28 cellular contexts compared by ENCODE assay signal in the genomic region with DNA sequence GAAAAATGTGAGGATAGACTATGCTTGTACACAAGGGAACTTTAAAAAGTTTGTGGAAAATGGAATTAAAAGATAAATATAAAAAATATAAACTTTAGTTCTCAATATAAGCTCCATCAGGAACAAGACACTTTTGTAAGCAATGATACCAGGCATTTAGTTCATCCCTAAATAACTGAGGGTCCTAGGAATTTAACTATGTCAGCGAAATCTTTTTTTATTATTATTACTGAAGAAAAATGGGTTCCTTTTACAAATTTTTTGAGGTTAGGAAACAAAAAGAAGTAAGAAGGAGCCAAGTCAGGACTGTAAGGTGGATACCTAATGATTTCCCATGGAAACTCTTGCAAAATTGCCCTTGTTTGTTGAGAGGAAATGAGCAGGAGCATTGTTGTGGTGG.
"Had no signal": no experiment of that assay in that cellular context is flagged by ENCODE, and none has a peak within 500 bp of the region (broad histone marks: within the 10 kb centered on the region; RNA-seq: fewer than 3 reads in every experiment).

No MANE protein-coding gene starts in this region.

- H3K27ac ChIP-seq: cardiac muscle cell, SJCRH30, SK-N-MC, WERI-Rb-1 had no signal

- H3K27me3 ChIP-seq: cardiac muscle cell, SJCRH30 had no signal

- H3K4me3 Mint-ChIP-seq: activated CD4-positive, alpha-beta memory T cell treated with anti-CD3 and anti-CD28 coated beads, Interleukin-2, amount 10 ng/mL, durations not matched to agents 7 days and 5 days; activated CD8-positive, alpha-beta memory T cell treated with anti-CD3 and anti-CD28 coated beads, Interleukin-2, amount 10 ng/mL, durations not matched to agents 7 days and 5 days; activated naive CD8-positive, alpha-beta T cell treated with anti-CD3 and anti-CD28 coated beads for 36 hours; central memory CD8-positive, alpha-beta T cell had no signal

- H3K4me1 ChIP-seq: SJCRH30 had no signal

- H3K4me1 Mint-ChIP-seq: central memory CD8-positive, alpha-beta T cell had no signal

- H3K4me3 ChIP-seq: cardiac muscle cell, SJCRH30, SK-N-MC had no signal

- H3K27ac Mint-ChIP-seq: activated CD4-positive, alpha-beta memory T cell treated with anti-CD3 and anti-CD28 coated beads, Interleukin-2, amount 10 ng/mL, durations not matched to agents 7 days and 5 days; activated naive CD8-positive, alpha-beta T cell treated with anti-CD3 and anti-CD28 coated beads for 36 hours had no signal

- H3K27me3 Mint-ChIP-seq: activated CD4-positive, alpha-beta memory T cell treated with anti-CD3 and anti-CD28 coated beads, Interleukin-2, amount 10 ng/mL, durations not matched to agents 7 days and 5 days; activated CD8-positive, alpha-beta memory T cell treated with anti-CD3 and anti-CD28 coated beads, Interleukin-2, amount 10 ng/mL, durations not matched to agents 7 days and 5 days; activated naive CD8-positive, alpha-beta T cell treated with anti-CD3 and anti-CD28 coated beads for 36 hours; central memory CD8-positive, alpha-beta T cell had no signal

- H3K36me3 ChIP-seq: cardiac muscle cell, WERI-Rb-1 had no signal

- DNase-seq: activated CD4-positive, alpha-beta memory T cell treated with anti-CD3 and anti-CD28 coated beads, Interleukin-2, amount 10 ng/mL, durations not matched to agents 7 days and 5 days; activated CD4-positive, alpha-beta T cell treated with anti-CD3 and anti-CD28 coated beads for 1 hour; activated CD4-positive, alpha-beta T cell treated with anti-CD3 and anti-CD28 coated beads for 48 hours; activated CD4-positive, CD25-positive, alpha-beta regulatory T cell; activated CD8-positive, alpha-beta memory T cell treated with anti-CD3 and anti-CD28 coated beads for 24 hours; activated CD8-positive, alpha-beta memory T cell treated with anti-CD3 and anti-CD28 coated beads, Interleukin-2, amount 10 ng/mL, durations not matched to agents 7 days and 5 days; activated CD8-positive, alpha-beta memory T cell treated with anti-CD3 and anti-CD28 coated beads, Interleukin-2, amount 50 U/mL, for 48 hours; activated effector memory CD4-positive, alpha-beta T cell treated with anti-CD3 and anti-CD28 coated beads, Interleukin-2, amount 50 U/mL, for 16 hours; activated naive CD4-positive, alpha-beta T cell; activated naive CD4-positive, alpha-beta T cell treated with anti-CD3 and anti-CD28 coated beads, Interleukin-2, amount 50 U/mL, for 16 hours; activated naive CD8-positive, alpha-beta T cell treated with anti-CD3 and anti-CD28 coated beads for 36 hours; activated T-cell treated with anti-CD3 and anti-CD28 coated beads, Interleukin-2, amount 50 U/mL, for 48 hours; amniotic stem cell; aorta; NCI-H1105; NCI-H1417 treated with DMSO at 0.1 percent for 48 hours; NCI-H187 treated with DMSO at 0.1 percent for 48 hours; NCI-H2081 treated with DMSO at 0.1 percent for 48 hours; NCI-H226; NCI-H524 treated with DMSO at 0.1 percent for 48 hours; SHP77; SJCRH30; T1000; WERI-Rb-1 had no signal

- ATAC-seq: Panc1 had no signal
